Comparison of ENCODE assay signal across 8 cellular contexts in the genomic region with DNA sequence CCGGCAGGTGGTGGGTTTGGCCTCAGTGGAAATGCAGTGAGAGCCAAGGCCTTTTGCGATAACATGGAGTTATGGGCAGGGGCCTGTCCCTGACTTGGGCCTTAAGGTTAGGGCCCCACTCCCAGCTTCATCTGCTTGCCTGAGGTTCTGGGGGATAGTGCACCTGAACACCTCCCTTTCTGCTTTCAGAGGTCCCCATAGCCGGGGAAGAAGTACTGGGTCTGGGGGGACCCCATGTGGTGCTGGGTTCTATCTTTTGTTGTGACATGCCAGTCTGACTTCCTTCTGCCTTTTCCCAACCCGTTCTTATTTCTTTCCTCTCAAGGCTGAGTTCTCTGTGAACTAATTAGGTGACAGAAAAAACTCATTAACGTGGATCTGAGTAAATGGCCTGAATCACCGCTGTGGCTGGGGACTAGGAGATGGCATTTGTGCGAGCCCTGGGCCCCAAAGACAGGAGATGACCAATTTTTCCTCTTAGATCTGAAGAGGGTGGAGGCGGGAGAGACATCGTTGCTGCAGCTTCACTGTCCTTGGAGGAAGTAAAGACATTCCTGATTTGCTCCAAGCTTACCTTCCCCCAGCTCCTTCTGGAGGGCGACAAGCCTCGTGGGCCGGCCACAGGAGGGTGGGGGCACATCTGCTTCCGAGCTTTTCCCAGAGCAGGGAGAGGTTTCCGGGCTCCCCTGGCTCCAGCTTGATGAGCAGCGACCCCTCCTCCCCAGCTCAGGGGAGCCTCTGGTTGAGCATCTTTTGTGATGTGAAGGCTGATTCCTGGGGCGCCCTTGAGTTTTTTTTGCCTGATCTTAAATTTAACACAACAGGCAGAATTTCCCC.
A peak's percentile ranks its signal among the peaks of the same experiment; 100 is the strongest.
DNase-seq lines count a peak whose midpoint lies in the region; ATAC-seq and TF ChIP-seq lines count a peak whose summit lies in the region.

No MANE protein-coding gene starts in this region.

- no peaks in the 10 kb centered on the region for H3K27me3 ChIP-seq in KMS-11 (ENCODE audit: insufficient read depth, low read depth)
- H3K27me3 ChIP-seq in muscle layer of duodenum (ENCODE audit: low read depth, low read length), result no peaks in the 10 kb centered on the region

- H2AFZ ChIP-seq in KMS-11 (ENCODE audit: low read depth), result peak overlapping the region; percentile 75

- H3K36me3 ChIP-seq in KMS-11 (ENCODE audit: insufficient read depth) (no peaks in the 10 kb centered on the region; the same call in 1 of the 2 replicates), muscle layer of duodenum (ENCODE audit: control insufficient read depth in 1 of 2, insufficient read depth in 2 of 2, low read length in 2 of 2) (peaks cover 0 to 7% of the 10 kb centered on the region in 2 donors)

- peak overlapping the region; percentile 99 for H3K4me2 ChIP-seq in KMS-11

- H3K79me2 ChIP-seq in KMS-11 (ENCODE audit: insufficient read depth, low read depth), result peaks cover 64% of the 10 kb centered on the region

- H3K4me3 ChIP-seq in KMS-11 (IDR thresholded peaks at IDR 0.05; ENCODE audit: insufficient read depth, low read depth, low read length) (peak overlapping the region; percentile 39), choroid plexus epithelial cell (ENCODE audit: low read depth, low read length) (peak overlapping the region; percentile 79), muscle layer of duodenum (ENCODE audit: low read depth in 1 of 2, low read length in 2 of 2) (peak overlapping the region; percentile 71 to 86)

- no peaks in the 10 kb centered on the region for H3K9me3 ChIP-seq in muscle layer of duodenum (ENCODE audit: control insufficient read depth in 1 of 2, low read length in 2 of 2)

- H4K20me1 ChIP-seq in KMS-11 (ENCODE audit: insufficient read depth), result peaks cover 6% of the 10 kb centered on the region; the same call in 1 of the 2 replicates

- DNase-seq in CD1c-positive myeloid dendritic cell (ENCODE audit: extremely low spot score) (peak; percentile 51), choroid plexus epithelial cell (ENCODE audit: low read depth) (peak; percentile 33), NCI-H510A treated with DMSO at 0.1 percent for 48 hours (lab: John Stamatoyannopoulos, UW) (no peak), NCI-H2107 (lab: John Stamatoyannopoulos, UW) (no peak)
- no peak for DNase-seq in stimulated activated CD4-positive, alpha-beta T cell treated with anti-CD3 and anti-CD28 coated beads, Interleukin-4, amount 100 ng/mL, for 1 hour

- ATAC-seq in GM21717 (IDR thresholded peaks at IDR 0.05; ENCODE audit: unreplicated experiment), result no peak

- H3K9ac ChIP-seq in KMS-11, result peak overlapping the region; percentile 89

- H3K4me1 ChIP-seq in KMS-11 (ENCODE audit: low read depth, poor library complexity, severe bottlenecking) (peaks cover 32% of the 10 kb centered on the region), muscle layer of duodenum (ENCODE audit: control insufficient read depth in 1 of 2, insufficient read depth in 2 of 2, low read length in 2 of 2) (peaks cover 29 to 39% of the 10 kb centered on the region in 2 donors)

- H3K27ac ChIP-seq in KMS-11 (peak overlapping the region; percentile 65), muscle layer of duodenum (ENCODE audit: low read length) (peak overlapping the region; percentile 96)

- TF ChIP-seq CTCF in KMS-11 (conservative IDR thresholded peaks at IDR 0.05; ENCODE audit: low read depth, low read length), result no peak
- no peak for TF ChIP-seq CTCF in choroid plexus epithelial cell (conservative IDR thresholded peaks at IDR 0.05; ENCODE audit: low read depth, low read length)

Comparison
In these comparisons a context has a peak if more than half of its experiments do, and no peak if none do; other contexts are left out.
1. DNase-seq: peak in CD1c-positive myeloid dendritic cell (single experiment) and choroid plexus epithelial cell (single experiment); none in NCI-H510A treated with DMSO at 0.1 percent for 48 hours (single experiment), NCI-H2107 (single experiment) and stimulated activated CD4-positive, alpha-beta T cell treated with anti-CD3 and anti-CD28 coated beads, Interleukin-4, amount 100 ng/mL, for 1 hour (single experiment).
2. Peak in every context shown above with its lines, with median percentiles within 50 percentile points of each other: H3K4me3 ChIP-seq.